1 cellular context compared by ENCODE assay signal in genomic region chr9:14251146-14252071, GRCh38.
TF ChIP-seq lines count a peak whose summit lies in the region.

No MANE protein-coding gene starts in this region.

TF ChIP-seq in SK-N-SH, 30 proteins besides CTCF, POLR2A, EP300 and RAD21 (continued from another document):
- TF ChIP-seq REST (IDR thresholded peaks at IDR 0.05; ENCODE audit: low read depth, low read length) = no peak
- no peak for TF ChIP-seq ZBTB33 (IDR thresholded peaks at IDR 0.05; ENCODE audit: borderline replicate concordance, low read depth)
- TF ChIP-seq MEF2A (IDR thresholded peaks at IDR 0.05; ENCODE audit: borderline replicate concordance, low read depth) = peak; percentile 69
- TF ChIP-seq ELF1 (IDR thresholded peaks at IDR 0.05) = no peak
- peak; percentile 69; the same call in 1 of the 2 replicates for TF ChIP-seq RXRA (IDR thresholded peaks at IDR 0.05; ENCODE audit: borderline replicate concordance, low read depth)
- TF ChIP-seq POLR2AphosphoS5 (IDR thresholded peaks at IDR 0.05; ENCODE audit: low read depth, low read length) = no peak
- TF ChIP-seq USF1 (IDR thresholded peaks at IDR 0.05; ENCODE audit: borderline replicate concordance, low read depth) = 0 out of 2 replicates have a peak, but pooled peaks have one; percentile 52
- no peak for TF ChIP-seq SMC3 (IDR thresholded peaks at IDR 0.05; ENCODE audit: low read depth, low read length)
- peak; percentile 23; the same call in 1 of the 2 replicates for TF ChIP-seq FOSL2 (IDR thresholded peaks at IDR 0.05; ENCODE audit: borderline replicate concordance, low read depth)
- TF ChIP-seq TCF12 (IDR thresholded peaks at IDR 0.05) = peak; percentile 67
